In the genomic region with DNA sequence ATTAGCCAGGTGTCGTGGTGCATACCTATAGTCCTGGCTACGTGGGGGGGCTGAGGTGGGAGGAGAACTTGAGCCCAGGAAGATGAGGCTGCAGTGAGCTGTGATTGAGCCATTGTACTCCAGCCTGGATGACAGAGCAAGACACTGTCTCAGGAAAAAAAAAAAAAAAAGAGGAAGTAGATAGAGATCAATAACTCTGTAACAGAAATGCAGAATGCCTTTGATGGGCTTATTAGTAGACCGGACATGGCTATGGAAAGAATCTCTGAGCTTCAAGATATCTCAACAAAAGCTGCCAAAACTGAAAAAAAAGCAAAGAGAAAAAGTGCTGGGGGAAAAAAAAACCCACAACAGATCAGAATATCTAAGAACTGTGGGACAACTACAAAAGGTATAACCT, we compare ENCODE assay signal across 18 cellular contexts. TPM values are rescaled to one million over a fixed set of nuclear protein-coding genes. Genes with fewer than 3 reads are reported as not detected.
DNase-seq lines count a peak whose midpoint lies in the region; ATAC-seq and TF ChIP-seq lines count a peak whose summit lies in the region.
"Had no signal": no experiment of that assay in that cellular context is flagged by ENCODE, and none has a peak within 500 bp of the region (broad histone marks: within the 10 kb centered on the region; RNA-seq: fewer than 3 reads in every experiment).

No MANE protein-coding gene starts in this region.

- no peak overlapping the region for H2BK120ac ChIP-seq in mesendoderm (ENCODE audit: low read depth, low read length)

- H3K4me3 Mint-ChIP-seq in activated T-cell treated with anti-CD3 and anti-CD28 coated beads, Interleukin-2, amount 50 U/mL, for 72 hours, result no peak overlapping the region
- H3K4me3 Mint-ChIP-seq in activated CD8-positive, alpha-beta T cell treated with anti-CD3 and anti-CD28 coated beads for 36 hours, result no peak overlapping the region

- no peak overlapping the region for H3K27ac ChIP-seq in mesendoderm (ENCODE audit: low read depth, low read length)
- H3K27ac ChIP-seq: BLaER1 treated with 17β-estradiol and CSF1 and Interleukin-3, amounts not matched to agents 10 nM and 100 nM had no signal

- peaks cover 15 to 35% of the 10 kb centered on the region in 2 donors for H3K36me3 Mint-ChIP-seq in activated T-cell treated with anti-CD3 and anti-CD28 coated beads, Interleukin-2, amount 50 U/mL, for 72 hours (ENCODE audit: insufficient read depth in 2 of 2)
- peaks cover 72% of the 10 kb centered on the region for H3K36me3 Mint-ChIP-seq in activated CD8-positive, alpha-beta T cell treated with anti-CD3 and anti-CD28 coated beads for 36 hours (ENCODE audit: low read depth)

- H3K9ac ChIP-seq in mesendoderm (ENCODE audit: low read length), result no peak overlapping the region
- H3K9ac ChIP-seq: BLaER1 treated with 17β-estradiol and CSF1 and Interleukin-3, amounts not matched to agents 10 nM and 100 nM had no signal

- no peak overlapping the region for H4K5ac ChIP-seq in mesendoderm (ENCODE audit: low read length)

- peak overlapping the region; percentile 17 for H3K27ac Mint-ChIP-seq in activated T-cell treated with anti-CD3 and anti-CD28 coated beads, Interleukin-2, amount 50 U/mL, for 72 hours
- peak overlapping the region; percentile 72 for H3K27ac Mint-ChIP-seq in activated CD8-positive, alpha-beta T cell treated with anti-CD3 and anti-CD28 coated beads for 36 hours

- H3K79me1 ChIP-seq in mesendoderm (ENCODE audit: low read length), result no peaks in the 10 kb centered on the region

- peaks cover 32% of the 10 kb centered on the region for H3K4me1 Mint-ChIP-seq in activated T-cell treated with anti-CD3 and anti-CD28 coated beads, Interleukin-2, amount 50 U/mL, for 72 hours (ENCODE audit: low read depth)
- peaks cover 37% of the 10 kb centered on the region for H3K4me1 Mint-ChIP-seq in activated CD8-positive, alpha-beta T cell treated with anti-CD3 and anti-CD28 coated beads for 36 hours (ENCODE audit: low read depth)

- no CpG with 5 or more reads among the region's 3 CpGs for WGBS in mesendoderm (ENCODE audit: extremely low coverage, insufficient coverage, low lambda C conversion rate)

- intact Hi-C loops in activated CD8-positive, alpha-beta T cell treated with anti-CD3 and anti-CD28 coated beads for 36 hours (cut with micrococcal nuclease), result no loop called here

- no peak overlapping the region for H2BK5ac ChIP-seq in mesendoderm (ENCODE audit: low read length)

- H3K56ac ChIP-seq in mesendoderm (ENCODE audit: low read length), result no peak overlapping the region

- no peak for TF ChIP-seq CTCF in activated CD8-positive, alpha-beta T cell treated with anti-CD3 and anti-CD28 coated beads for 36 hours (IDR thresholded peaks at IDR 0.05)

- no peaks in the 10 kb centered on the region for H3K4me1 ChIP-seq in mesendoderm (ENCODE audit: control insufficient read depth, low read depth, low read length)

- H3K4me2 ChIP-seq in mesendoderm (ENCODE audit: low read length), result no peak overlapping the region

- no peak overlapping the region for H3K4ac ChIP-seq in mesendoderm (ENCODE audit: low read depth, low read length)

- H2AK5ac ChIP-seq in mesendoderm (ENCODE audit: low read length), result no peak overlapping the region

- no peak for ATAC-seq in activated T-cell treated with anti-CD3 and anti-CD28 coated beads, Interleukin-2, amount 50 U/mL, for 72 hours (replicated peaks in 1 of 2)
- ATAC-seq in activated CD8-positive, alpha-beta T cell treated with anti-CD3 and anti-CD28 coated beads for 36 hours, result no peak
- ATAC-seq in GM21423 (IDR thresholded peaks at IDR 0.05; ENCODE audit: unreplicated experiment), result no peak

- H3K79me2 ChIP-seq in mesendoderm (ENCODE audit: control insufficient read depth, insufficient read depth, low read length), result no peaks in the 10 kb centered on the region

- no peak overlapping the region for H4K8ac ChIP-seq in mesendoderm (ENCODE audit: low read depth, low read length)

- CTCF ChIA-PET in activated CD8-positive, alpha-beta T cell treated with anti-CD3 and anti-CD28 coated beads for 36 hours (lab: Charles Lee), result interaction anchor here (1.3 kb wide), 1 partner anchor 30 kb away, joined by 4 read pairs; no protein-coding TSS in a partner anchor

- H3K4me3 ChIP-seq in mesendoderm (ENCODE audit: low read length), result no peak overlapping the region
- H3K4me3 ChIP-seq: BLaER1 treated with 17β-estradiol and CSF1 and Interleukin-3, amounts not matched to agents 10 nM and 100 nM had no signal

- no peak overlapping the region for H2BK15ac ChIP-seq in mesendoderm (replicated peaks; ENCODE audit: low read depth)

- DNase-seq in activated T-cell treated with anti-CD3 and anti-CD28 coated beads, Interleukin-2, amount 50 U/mL, for 72 hours, result no peak
- no peak for DNase-seq in activated T-cell treated with anti-CD3 and anti-CD28 coated beads, Interleukin-2, amount 50 U/mL, for 1 hour
- DNase-seq in OCI-M1 (lab: John Stamatoyannopoulos, UW) (peak; percentile 67), mesendoderm (peak; percentile 18), germinal center (ENCODE audit: low spot score) (no peak)
- no peak for DNase-seq in activated CD8-positive, alpha-beta T cell treated with anti-CD3 and anti-CD28 coated beads for 36 hours
- DNase-seq: DMS79; KG1; MV-4-11; NCI-H1417; NCI-H187; NCI-H2107; NCI-H510A; NCI-H748 treated with DMSO at 0.1 percent for 48 hours; NK-92 treated with Interleukin-12 subunit alpha and Interleukin-12 subunit beta, amount 100 ng/mL, for 24 hours; Right ventricle myocardium superior had no signal

- POLR2A ChIA-PET in activated CD8-positive, alpha-beta T cell treated with anti-CD3 and anti-CD28 coated beads for 36 hours (lab: Charles Lee), result interaction anchor here (0.7 kb wide), 1 partner anchor 12 kb away, joined by 3 read pairs; no protein-coding TSS in a partner anchor

- no peaks in the 10 kb centered on the region for H3K27me3 ChIP-seq in mesendoderm (ENCODE audit: insufficient read depth, low read length, poor library complexity)
- H3K27me3 ChIP-seq: BLaER1 treated with 17β-estradiol and CSF1 and Interleukin-3, amounts not matched to agents 10 nM and 100 nM had no signal

- H3K18ac ChIP-seq in mesendoderm (ENCODE audit: low read length), result no peak overlapping the region

- no peaks in the 10 kb centered on the region for H3K27me3 Mint-ChIP-seq in activated T-cell treated with anti-CD3 and anti-CD28 coated beads, Interleukin-2, amount 50 U/mL, for 72 hours (ENCODE audit: low read depth)
- H3K27me3 Mint-ChIP-seq in activated CD8-positive, alpha-beta T cell treated with anti-CD3 and anti-CD28 coated beads for 36 hours, result no peaks in the 10 kb centered on the region

- no peaks in the 10 kb centered on the region for H3K36me3 ChIP-seq in mesendoderm (ENCODE audit: control insufficient read depth, insufficient read depth, low read length)

- H3K9me3 Mint-ChIP-seq in activated T-cell treated with anti-CD3 and anti-CD28 coated beads, Interleukin-2, amount 50 U/mL, for 72 hours, result no peaks in the 10 kb centered on the region
- H3K9me3 Mint-ChIP-seq in activated CD8-positive, alpha-beta T cell treated with anti-CD3 and anti-CD28 coated beads for 36 hours, result no peaks in the 10 kb centered on the region

- H3K23ac ChIP-seq in mesendoderm (ENCODE audit: low read length), result no peak overlapping the region

RNA-seq across cellular contexts. Expression of gene GPR68, which starts 37.5 kb away (rescaled TPM):
- 10 to 100 TPM; 18.9 to 19.2 TPM for total RNA-seq in activated T-cell treated with anti-CD3 and anti-CD28 coated beads, Interleukin-2, amount 50 U/mL, for 72 hours
- 10 to 100 TPM; 11.9 to 14.0 TPM for total RNA-seq in activated CD8-positive, alpha-beta T cell treated with anti-CD3 and anti-CD28 coated beads for 36 hours
- polyA plus RNA-seq in mesendoderm (2013, experiment 1 of 2), result 0.22 TPM
- 0.27 TPM for polyA plus RNA-seq in mesendoderm (2013, experiment 2 of 2)

Comparison
In these comparisons a context has a peak if more than half of its experiments do, and no peak if none do; other contexts are left out.
1. DNase-seq: peak in OCI-M1 (single experiment) and mesendoderm (single experiment); none in activated T-cell treated with anti-CD3 and anti-CD28 coated beads, Interleukin-2, amount 50 U/mL, for 72 hours (0 of 2), activated T-cell treated with anti-CD3 and anti-CD28 coated beads, Interleukin-2, amount 50 U/mL, for 1 hour (single experiment), activated CD8-positive, alpha-beta T cell treated with anti-CD3 and anti-CD28 coated beads for 36 hours (single experiment) and germinal center (single experiment).